Comparison of ENCODE assay signal across 1 cellular context in the genomic region with DNA sequence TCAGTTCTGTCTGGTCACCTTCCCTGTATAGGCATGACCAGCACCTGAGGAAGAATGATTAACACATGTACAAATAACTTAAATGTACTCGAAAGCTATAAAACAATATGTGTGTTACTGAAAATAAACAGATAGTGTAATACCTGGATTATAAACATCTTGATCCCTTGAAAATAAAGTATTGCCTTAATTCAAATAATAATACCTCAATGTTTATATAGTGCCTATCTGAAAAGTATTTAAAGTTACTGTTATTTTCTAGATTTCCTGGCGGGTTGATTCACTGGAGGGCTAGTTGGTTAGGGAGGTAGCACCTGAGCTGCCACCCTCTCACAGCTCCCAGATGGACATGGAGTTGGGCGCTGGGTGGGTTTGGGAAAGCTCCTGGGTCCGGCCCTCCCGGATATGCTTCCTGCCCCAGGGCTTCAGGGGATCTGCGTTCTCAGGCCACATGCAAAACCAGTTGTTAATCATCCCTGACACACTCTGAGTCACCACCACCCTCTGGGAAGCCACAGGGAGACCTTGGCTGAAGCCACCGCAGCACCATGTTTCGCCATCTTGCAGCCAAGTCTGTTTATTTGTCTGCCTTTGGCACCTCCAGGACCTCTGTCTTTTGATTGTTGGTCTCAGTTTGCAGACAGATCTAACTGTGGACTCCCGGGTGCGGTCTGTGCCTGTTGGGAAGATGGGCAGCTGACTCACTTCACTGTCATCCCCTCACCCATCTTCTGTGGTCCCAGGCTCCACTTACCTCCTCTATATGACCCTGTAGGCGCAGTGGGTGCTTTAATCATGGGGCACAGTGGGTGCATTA.
A peak's percentile ranks its signal among the peaks of the same experiment; 100 is the strongest.
TF ChIP-seq lines count a peak whose summit lies in the region.

No MANE protein-coding gene starts in this region.

TF ChIP-seq in HEK293, 187 proteins besides CTCF, POLR2A, EP300 and RAD21 (continued from another document):
- TF ChIP-seq, protein P1, sequence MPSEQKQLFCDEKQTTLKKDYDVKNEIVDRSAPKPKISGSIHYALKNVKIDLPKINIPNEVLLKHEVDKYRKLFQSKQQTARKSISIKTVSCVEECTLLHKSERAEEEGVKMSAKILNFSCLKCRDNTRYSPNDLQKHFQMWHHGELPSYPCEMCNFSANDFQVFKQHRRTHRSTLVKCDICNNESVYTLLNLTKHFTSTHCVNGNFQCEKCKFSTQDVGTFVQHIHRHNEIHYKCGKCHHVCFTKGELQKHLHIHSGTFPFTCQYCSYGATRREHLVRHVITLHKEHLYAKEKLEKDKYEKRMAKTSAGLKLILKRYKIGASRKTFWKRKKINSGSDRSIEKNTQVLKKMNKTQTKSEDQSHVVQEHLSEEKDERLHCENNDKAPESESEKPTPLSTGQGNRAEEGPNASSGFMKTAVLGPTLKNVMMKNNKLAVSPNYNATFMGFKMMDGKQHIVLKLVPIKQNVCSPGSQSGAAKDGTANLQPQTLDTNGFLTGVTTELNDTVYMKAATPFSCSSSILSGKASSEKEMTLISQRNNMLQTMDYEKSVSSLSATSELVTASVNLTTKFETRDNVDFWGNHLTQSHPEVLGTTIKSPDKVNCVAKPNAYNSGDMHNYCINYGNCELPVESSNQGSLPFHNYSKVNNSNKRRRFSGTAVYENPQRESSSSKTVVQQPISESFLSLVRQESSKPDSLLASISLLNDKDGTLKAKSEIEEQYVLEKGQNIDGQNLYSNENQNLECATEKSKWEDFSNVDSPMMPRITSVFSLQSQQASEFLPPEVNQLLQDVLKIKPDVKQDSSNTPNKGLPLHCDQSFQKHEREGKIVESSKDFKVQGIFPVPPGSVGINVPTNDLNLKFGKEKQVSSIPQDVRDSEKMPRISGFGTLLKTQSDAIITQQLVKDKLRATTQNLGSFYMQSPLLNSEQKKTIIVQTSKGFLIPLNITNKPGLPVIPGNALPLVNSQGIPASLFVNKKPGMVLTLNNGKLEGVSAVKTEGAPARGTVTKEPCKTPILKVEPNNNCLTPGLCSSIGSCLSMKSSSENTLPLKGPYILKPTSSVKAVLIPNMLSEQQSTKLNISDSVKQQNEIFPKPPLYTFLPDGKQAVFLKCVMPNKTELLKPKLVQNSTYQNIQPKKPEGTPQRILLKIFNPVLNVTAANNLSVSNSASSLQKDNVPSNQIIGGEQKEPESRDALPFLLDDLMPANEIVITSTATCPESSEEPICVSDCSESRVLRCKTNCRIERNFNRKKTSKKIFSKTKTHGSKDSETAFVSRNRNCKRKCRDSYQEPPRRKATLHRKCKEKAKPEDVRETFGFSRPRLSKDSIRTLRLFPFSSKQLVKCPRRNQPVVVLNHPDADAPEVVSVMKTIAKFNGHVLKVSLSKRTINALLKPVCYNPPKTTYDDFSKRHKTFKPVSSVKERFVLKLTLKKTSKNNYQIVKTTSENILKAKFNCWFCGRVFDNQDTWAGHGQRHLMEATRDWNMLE (tag by site-specific recombination; conservative IDR thresholded peaks at IDR 0.05; ENCODE audit: low read depth) = 0 out of 2 replicates have a peak, but pooled peaks have one; percentile 38
- TF ChIP-seq MYNN (tag by site-specific recombination; IDR thresholded peaks at IDR 0.05; ENCODE audit: borderline replicate concordance) (no peak), SP2 (tag by site-specific recombination; IDR thresholded peaks at IDR 0.05) (0 out of 2 replicates have a peak, but pooled peaks have one; percentile 19), ZNF274 (IDR thresholded peaks at IDR 0.05; ENCODE audit: low read length) (no peak), ZNF274 (tag by site-specific recombination; IDR thresholded peaks at IDR 0.05; ENCODE audit: borderline replicate concordance) (no peak), ZIC2 (tag by site-specific recombination; IDR thresholded peaks at IDR 0.05) (peak; percentile 99), YY1 (tag by site-specific recombination; IDR thresholded peaks at IDR 0.05) (peak; percentile 35; the same call in 1 of the 2 replicates), IKZF3 (tag by site-specific recombination; IDR thresholded peaks at IDR 0.05) (peak; percentile 51; the same call in 1 of the 2 replicates), GLIS1 (tag by site-specific recombination; IDR thresholded peaks at IDR 0.05) (peak; percentile 81), ZNF423 (tag by site-specific recombination; IDR thresholded peaks at IDR 0.05) (peak; percentile 60; the same call in 1 of the 2 replicates), ZNF324 (tag by site-specific recombination; IDR thresholded peaks at IDR 0.05) (0 out of 2 replicates have a peak, but pooled peaks have one; percentile 64)
- TF ChIP-seq, protein P2, sequence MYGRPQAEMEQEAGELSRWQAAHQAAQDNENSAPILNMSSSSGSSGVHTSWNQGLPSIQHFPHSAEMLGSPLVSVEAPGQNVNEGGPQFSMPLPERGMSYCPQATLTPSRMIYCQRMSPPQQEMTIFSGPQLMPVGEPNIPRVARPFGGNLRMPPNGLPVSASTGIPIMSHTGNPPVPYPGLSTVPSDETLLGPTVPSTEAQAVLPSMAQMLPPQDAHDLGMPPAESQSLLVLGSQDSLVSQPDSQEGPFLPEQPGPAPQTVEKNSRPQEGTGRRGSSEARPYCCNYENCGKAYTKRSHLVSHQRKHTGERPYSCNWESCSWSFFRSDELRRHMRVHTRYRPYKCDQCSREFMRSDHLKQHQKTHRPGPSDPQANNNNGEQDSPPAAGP (tag by site-specific recombination; IDR thresholded peaks at IDR 0.05) = peak; percentile 45; the same call in 1 of the 2 replicates
- TF ChIP-seq, protein P3, sequence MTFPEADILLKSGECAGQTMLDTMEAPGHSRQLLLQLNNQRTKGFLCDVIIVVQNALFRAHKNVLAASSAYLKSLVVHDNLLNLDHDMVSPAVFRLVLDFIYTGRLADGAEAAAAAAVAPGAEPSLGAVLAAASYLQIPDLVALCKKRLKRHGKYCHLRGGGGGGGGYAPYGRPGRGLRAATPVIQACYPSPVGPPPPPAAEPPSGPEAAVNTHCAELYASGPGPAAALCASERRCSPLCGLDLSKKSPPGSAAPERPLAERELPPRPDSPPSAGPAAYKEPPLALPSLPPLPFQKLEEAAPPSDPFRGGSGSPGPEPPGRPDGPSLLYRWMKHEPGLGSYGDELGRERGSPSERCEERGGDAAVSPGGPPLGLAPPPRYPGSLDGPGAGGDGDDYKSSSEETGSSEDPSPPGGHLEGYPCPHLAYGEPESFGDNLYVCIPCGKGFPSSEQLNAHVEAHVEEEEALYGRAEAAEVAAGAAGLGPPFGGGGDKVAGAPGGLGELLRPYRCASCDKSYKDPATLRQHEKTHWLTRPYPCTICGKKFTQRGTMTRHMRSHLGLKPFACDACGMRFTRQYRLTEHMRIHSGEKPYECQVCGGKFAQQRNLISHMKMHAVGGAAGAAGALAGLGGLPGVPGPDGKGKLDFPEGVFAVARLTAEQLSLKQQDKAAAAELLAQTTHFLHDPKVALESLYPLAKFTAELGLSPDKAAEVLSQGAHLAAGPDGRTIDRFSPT (tag by site-specific recombination; IDR thresholded peaks at IDR 0.05) = 0 out of 2 replicates have a peak, but pooled peaks have one; percentile 29
TF ChIP-seq in HEK293: peak in this region for 22.
